In the genomic region with DNA sequence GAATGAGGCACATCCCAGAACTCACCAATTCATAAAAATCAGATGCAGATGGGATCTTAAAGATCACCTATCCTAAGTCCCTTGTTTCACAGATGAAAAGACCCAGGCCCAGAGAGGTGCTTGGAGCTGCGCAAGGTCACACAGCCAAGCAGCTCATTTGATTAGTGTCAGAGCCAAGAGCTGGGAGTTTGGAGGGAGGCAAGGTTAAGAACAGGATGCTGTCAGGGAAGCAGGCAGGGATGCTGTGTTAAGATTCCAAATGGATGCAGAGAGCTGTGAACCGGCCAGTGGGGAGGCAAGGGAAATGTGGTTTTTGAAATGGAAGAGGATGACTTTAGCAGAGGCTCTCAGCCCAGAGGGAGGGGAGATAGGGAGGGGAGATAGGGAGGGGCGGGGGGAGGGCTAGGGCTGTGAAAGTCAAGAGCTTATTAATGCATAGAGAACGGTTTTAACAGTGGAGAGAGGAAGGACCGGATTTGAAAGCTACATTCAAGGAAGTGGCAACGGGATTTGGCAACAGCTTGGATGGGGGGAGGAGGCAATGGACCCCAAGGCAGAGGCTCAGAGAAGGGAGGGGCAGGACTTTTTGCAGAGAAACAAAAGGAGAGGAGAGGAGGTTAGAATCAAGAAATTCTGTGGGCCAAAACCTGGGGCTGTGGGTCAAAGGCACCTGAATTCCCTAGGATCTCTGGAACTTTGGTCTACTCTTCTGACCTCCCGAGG, we compare ENCODE assay signal across 13 cellular contexts. TPM values are rescaled to one million over a fixed set of nuclear protein-coding genes. Genes with fewer than 3 reads are reported as not detected.
A peak's percentile ranks its signal among the peaks of the same experiment; 100 is the strongest.
DNase-seq lines count a peak whose midpoint lies in the region; ATAC-seq, FAIRE-seq and TF ChIP-seq lines count a peak whose summit lies in the region.
"Had no signal": no experiment of that assay in that cellular context is flagged by ENCODE, and none has a peak within 500 bp of the region (broad histone marks: within the 10 kb centered on the region; RNA-seq: fewer than 3 reads in every experiment).

No MANE protein-coding gene starts in this region.

- WGBS in HepG2 (ENCODE audit: low lambda C conversion rate): 88% methylated on average over 7 of the region's 7 CpGs
- 61% methylated on average over 6 of the region's 7 CpGs for WGBS in right lobe of liver (ENCODE audit: insufficient coverage, low coverage, low lambda C conversion rate, missing lambda C conversion rate)

- in situ Hi-C loops in HepG2 (cut with HindIII; ENCODE audit: extremely low pct_ligation_motif_present, low pct_unique_long_range_greater_than_20kb): no loop called here

- H3K4me1 Mint-ChIP-seq in activated T-helper 17 cell treated with anti-CD3 and anti-CD28 coated beads, Interleukin-2, amount 50 U/mL, for 72 hours: peaks cover 4% of the 10 kb centered on the region
- H3K4me1 Mint-ChIP-seq in type B pancreatic cell (ENCODE audit: unreplicated experiment): peaks cover 10% of the 10 kb centered on the region

- no peaks in the 10 kb centered on the region for H3K27me3 ChIP-seq in HepG2 (ENCODE audit: control insufficient read depth in 1 of 2, insufficient read depth in 2 of 2, low read length in 2 of 2)
- no peaks in the 10 kb centered on the region for H3K27me3 ChIP-seq in right lobe of liver
- H3K27me3 ChIP-seq: upper lobe of right lung had no signal

- TF ChIP-seq POLR2A in HepG2 (IDR thresholded peaks at IDR 0.05; ENCODE audit: insufficient read depth in 1 of 2, low read depth in 2 of 2, low read length in 2 of 2) (no peak), right lobe of liver (IDR thresholded peaks at IDR 0.05) (no peak)

- no peak for FAIRE-seq in HepG2 (lab: Jason Lieb, UNC)

- POLR2A ChIA-PET in HepG2 (lab: Yijun Ruan, JAX): interaction anchor here (1.0 to 1.7 kb wide), 5 partner anchors 13 to 166 kb away, joined by 3 to 12 read pairs (median 4); a partner anchor contains a TSS

- no peaks in the 10 kb centered on the region for H3K36me3 ChIP-seq in HepG2 (replicated peaks in 1 of 2; ENCODE audit: control insufficient read depth in 1 of 2, insufficient read depth in 2 of 2, low read length in 2 of 2)
- peaks cover 0 to 5% (median 0%) of the 10 kb centered on the region in 4 donors for H3K36me3 ChIP-seq in right lobe of liver
- H3K36me3 ChIP-seq: upper lobe of right lung, WERI-Rb-1 had no signal

- intact Hi-C loops in HepG2 (cut with micrococcal nuclease; ENCODE audit: unreplicated experiment) (no loop called here), right lobe of liver (cut with DNase I) (loop anchor here in 1 of 2 donors (10.0 kb wide), 1 partner anchor 51 kb away; no protein-coding TSS in a partner anchor)

- no peak overlapping the region for H3K4me2 ChIP-seq in HepG2 (ENCODE audit: low read depth, low read length)

- H3K27ac ChIP-seq in HepG2 (ENCODE audit: extremely low read length, insufficient read depth, low read length) (no peak overlapping the region), right lobe of liver (no peak overlapping the region)
- H3K27ac ChIP-seq: upper lobe of right lung, WERI-Rb-1 had no signal

- H3K36me3 Mint-ChIP-seq in activated T-helper 17 cell treated with anti-CD3 and anti-CD28 coated beads, Interleukin-2, amount 50 U/mL, for 72 hours (ENCODE audit: low read depth): no peaks in the 10 kb centered on the region
- no peaks in the 10 kb centered on the region for H3K36me3 Mint-ChIP-seq in type B pancreatic cell

- TF ChIP-seq CTCF in HepG2 (CRISPR knock-in tag; IDR thresholded peaks at IDR 0.05) (no peak), right lobe of liver (IDR thresholded peaks at IDR 0.05) (no peak), type B pancreatic cell (conservative IDR thresholded peaks at IDR 0.05) (no peak)

- TF ChIP-seq EP300 in HepG2 (IDR thresholded peaks at IDR 0.05; ENCODE audit: low read depth in 2 of 2, low read length in 2 of 2) (no peak), HepG2 (CRISPR knock-in tag; IDR thresholded peaks at IDR 0.05; ENCODE audit: borderline replicate concordance) (no peak)

- BruUV-seq in HepG2 (replicated peaks; lab: Mats Ljungman, UMichigan): no TSS peak

- CTCF ChIA-PET in HepG2 (lab: Yijun Ruan, JAX; ENCODE audit: low intra/inter-chr PET ratio, low total read pairs): no interaction called here

- ATAC-seq in HepG2 (no peak), right lobe of liver (no peak)
- ATAC-seq in activated T-helper 17 cell treated with anti-CD3 and anti-CD28 coated beads, Interleukin-2, amount 50 U/mL, for 72 hours (replicated peaks): no peak
- ATAC-seq: upper lobe of right lung had no signal

- no peaks in the 10 kb centered on the region for H3K9me3 Mint-ChIP-seq in activated T-helper 17 cell treated with anti-CD3 and anti-CD28 coated beads, Interleukin-2, amount 50 U/mL, for 72 hours
- no peaks in the 10 kb centered on the region for H3K9me3 Mint-ChIP-seq in type B pancreatic cell

- TF ChIP-seq RAD21 in HepG2 (CRISPR knock-in tag; IDR thresholded peaks at IDR 0.05): no peak

- H3K4me1 ChIP-seq in HepG2 (ENCODE audit: insufficient read depth, low read length) (peaks cover 30% of the 10 kb centered on the region), right lobe of liver (peaks cover 0 to 26% (median 12%) of the 10 kb centered on the region in 4 donors)

- H3K79me2 ChIP-seq in HepG2 (ENCODE audit: insufficient read depth, low read length): no peaks in the 10 kb centered on the region

- H4K20me1 ChIP-seq in HepG2 (ENCODE audit: insufficient read depth, low read length): no peaks in the 10 kb centered on the region

- H3K4me3 ChIP-seq in HepG2 (replicated peaks in 1 of 3; ENCODE audit: insufficient read depth in 1 of 3, low read depth in 2 of 3, low read length in 3 of 3) (no peak overlapping the region), right lobe of liver (no peak overlapping the region)
- H3K4me3 ChIP-seq: lung, upper lobe of right lung had no signal

- H3K9ac ChIP-seq in HepG2 (ENCODE audit: insufficient read depth, low read depth, low read length): no peak overlapping the region

- H3K27ac Mint-ChIP-seq in activated T-helper 17 cell treated with anti-CD3 and anti-CD28 coated beads, Interleukin-2, amount 50 U/mL, for 72 hours: no peak overlapping the region
- H3K27ac Mint-ChIP-seq in type B pancreatic cell: no peak overlapping the region

- H3K4me3 Mint-ChIP-seq in activated T-helper 17 cell treated with anti-CD3 and anti-CD28 coated beads, Interleukin-2, amount 50 U/mL, for 72 hours: peak overlapping the region; percentile 45
- no peak overlapping the region for H3K4me3 Mint-ChIP-seq in type B pancreatic cell

- H3K27me3 Mint-ChIP-seq in activated T-helper 17 cell treated with anti-CD3 and anti-CD28 coated beads, Interleukin-2, amount 50 U/mL, for 72 hours: no peaks in the 10 kb centered on the region
- peaks cover 68% of the 10 kb centered on the region for H3K27me3 Mint-ChIP-seq in type B pancreatic cell

- H3K9me3 ChIP-seq in HepG2 (ENCODE audit: low read length) (no peaks in the 10 kb centered on the region), right lobe of liver (no peaks in the 10 kb centered on the region)
- H3K9me3 ChIP-seq: upper lobe of right lung had no signal

- no peak for DNase-seq in HepG2 (ENCODE audit: low spot score)
- no peak for DNase-seq in right lobe of liver
- peak; percentile 44 for DNase-seq in NCI-H82 treated with DMSO at 0.1 percent for 48 hours (lab: John Stamatoyannopoulos, UW; ENCODE audit: unreplicated experiment)
- DNase-seq in effector CD8-positive, alpha-beta T cell (lab: John Stamatoyannopoulos, UW): no peak
- DNase-seq in NCI-H1417 (lab: John Stamatoyannopoulos, UW): no peak
- DNase-seq in type B pancreatic cell (ENCODE audit: extremely low spot score, unreplicated experiment): no peak
- DNase-seq in stimulated activated CD4-positive, alpha-beta T cell treated with anti-CD3 and anti-CD28 coated beads, Interleukin-4, amount 100 ng/mL, for 1 hour: no peak
- DNase-seq: DMS79 treated with DMSO at 0.1 percent for 48 hours, foreskin melanocyte, upper lobe of right lung, WERI-Rb-1 had no signal

- no peak overlapping the region for H2AFZ ChIP-seq in HepG2 (ENCODE audit: low read length)

RNA-seq across cellular contexts. Expression of a gene that starts 13.0 kb away (rescaled TPM):
- total RNA-seq in HepG2 (2016; rRNA removed; fragmentation: Illumina TruSeq; extraction: Trizol): 0.45 and 1.3 TPM in 2 replicates
- 0.71 and 0.79 TPM in 2 replicates for total RNA-seq in HepG2 (2016; cell fraction: cytosol; rRNA removed; fragmentation: Illumina TruSeq; extraction: Trizol; ENCODE audit: low read depth)
- total RNA-seq in HepG2 (2016; cell fraction: insoluble cytoplasmic fraction; rRNA removed; fragmentation: Illumina TruSeq; extraction: Trizol): 0.42 and 0.91 TPM in 2 replicates
- total RNA-seq in HepG2 (2016; cell fraction: membrane; rRNA removed; fragmentation: Illumina TruSeq; extraction: Trizol): 1.1 and 1.2 TPM in 2 replicates
- 1.8 and 2.1 TPM in 2 replicates for total RNA-seq in HepG2 (2016; cell fraction: nucleus; rRNA removed; fragmentation: Illumina TruSeq; extraction: Trizol)
- 4.3 and 8.4 TPM in 2 replicates for polyA plus RNA-seq in HepG2 (2011; rRNA removed)
- 3.6 and 3.9 TPM in 2 replicates for polyA plus RNA-seq in HepG2 (2011; cell fraction: cytosol; rRNA removed)
- 10.4 and 14.9 TPM in 2 replicates for polyA plus RNA-seq in HepG2 (2011; cell fraction: nucleus; rRNA removed)
- polyA plus RNA-seq in HepG2 (2012): 14.7 and 15.9 TPM in 2 replicates
- polyA plus RNA-seq in HepG2 (2016; cell fraction: cytosol; fragmentation: Illumina TruSeq; extraction: Trizol; ENCODE audit: low read depth): 1.8 and 2.1 TPM in 2 replicates
- 1.9 and 2.5 TPM in 2 replicates for polyA plus RNA-seq in HepG2 (2016; cell fraction: insoluble cytoplasmic fraction; fragmentation: Illumina TruSeq; extraction: Trizol; ENCODE audit: low read depth)
- 2.8 and 3.5 TPM in 2 replicates for polyA plus RNA-seq in HepG2 (2016; cell fraction: membrane; fragmentation: Illumina TruSeq; extraction: Trizol; ENCODE audit: low read depth)
- 5.0 and 7.0 TPM in 2 replicates for polyA plus RNA-seq in HepG2 (2016; cell fraction: nucleus; fragmentation: Illumina TruSeq; extraction: Trizol; ENCODE audit: insufficient read depth, low read depth)
- 0.72 and 4.8 TPM in 2 replicates for polyA minus RNA-seq in HepG2 (2011; rRNA and poly(A)+ RNA removed; ENCODE audit: low replicate concordance)
- 4.1 and 11.0 TPM in 2 replicates for polyA minus RNA-seq in HepG2 (2011; cell fraction: cytosol; rRNA and poly(A)+ RNA removed)
- polyA minus RNA-seq in HepG2 (2011; cell fraction: nucleus; rRNA and poly(A)+ RNA removed): 2.3 and 3.7 TPM in 2 replicates
- total RNA-seq in right lobe of liver: 10 to 100 TPM; 12.5 to 54.4 (median 18.6) TPM
- total RNA-seq in activated T-helper 17 cell treated with anti-CD3 and anti-CD28 coated beads, Interleukin-2, amount 50 U/mL, for 72 hours: under 1 TPM; 0.22 to 0.82 TPM
- 8.6 and 10.4 TPM in 2 replicates for total RNA-seq in type B pancreatic cell (ENCODE audit: low replicate concordance)

RNA-seq across cellular contexts. Expression of a gene that starts 42.1 kb away (rescaled TPM):
- 40.0 and 72.3 TPM in 2 replicates for total RNA-seq in HepG2 (2016; rRNA removed; fragmentation: Illumina TruSeq; extraction: Trizol)
- 44.5 and 47.1 TPM in 2 replicates for total RNA-seq in HepG2 (2016; cell fraction: cytosol; rRNA removed; fragmentation: Illumina TruSeq; extraction: Trizol; ENCODE audit: low read depth)
- 32.3 and 72.1 TPM in 2 replicates for total RNA-seq in HepG2 (2016; cell fraction: insoluble cytoplasmic fraction; rRNA removed; fragmentation: Illumina TruSeq; extraction: Trizol)
- total RNA-seq in HepG2 (2016; cell fraction: membrane; rRNA removed; fragmentation: Illumina TruSeq; extraction: Trizol): 63.3 and 69.6 TPM in 2 replicates
- total RNA-seq in HepG2 (2016; cell fraction: nucleus; rRNA removed; fragmentation: Illumina TruSeq; extraction: Trizol): 64.1 and 81.7 TPM in 2 replicates
- polyA plus RNA-seq in HepG2 (2011; rRNA removed): 87.6 and 124 TPM in 2 replicates
- polyA plus RNA-seq in HepG2 (2011; cell fraction: cytosol; rRNA removed): 96.8 and 105 TPM in 2 replicates
- 190 and 210 TPM in 2 replicates for polyA plus RNA-seq in HepG2 (2011; cell fraction: nucleus; rRNA removed)
- polyA plus RNA-seq in HepG2 (2012): 61.9 and 91.6 TPM in 2 replicates
- 41.6 and 44.0 TPM in 2 replicates for polyA plus RNA-seq in HepG2 (2016; cell fraction: cytosol; fragmentation: Illumina TruSeq; extraction: Trizol; ENCODE audit: low read depth)
- polyA plus RNA-seq in HepG2 (2016; cell fraction: insoluble cytoplasmic fraction; fragmentation: Illumina TruSeq; extraction: Trizol; ENCODE audit: low read depth): 33.2 and 41.2 TPM in 2 replicates
- 58.0 and 63.5 TPM in 2 replicates for polyA plus RNA-seq in HepG2 (2016; cell fraction: membrane; fragmentation: Illumina TruSeq; extraction: Trizol; ENCODE audit: low read depth)
- polyA plus RNA-seq in HepG2 (2016; cell fraction: nucleus; fragmentation: Illumina TruSeq; extraction: Trizol; ENCODE audit: insufficient read depth, low read depth): 111 TPM in 2 replicates
- polyA minus RNA-seq in HepG2 (2011; rRNA and poly(A)+ RNA removed; ENCODE audit: low replicate concordance): 1.5 and 247 TPM in 2 replicates
- 58.2 and 68.6 TPM in 2 replicates for polyA minus RNA-seq in HepG2 (2011; cell fraction: cytosol; rRNA and poly(A)+ RNA removed)
- 75.4 and 86.5 TPM in 2 replicates for polyA minus RNA-seq in HepG2 (2011; cell fraction: nucleus; rRNA and poly(A)+ RNA removed)
- total RNA-seq in right lobe of liver: 100 to 1,000 TPM in 3 of 6 experiments, 10 to 100 TPM in 3; 38.9 to 173 (median 106) TPM
- total RNA-seq in activated T-helper 17 cell treated with anti-CD3 and anti-CD28 coated beads, Interleukin-2, amount 50 U/mL, for 72 hours: 10 to 100 TPM in 1 of 2 donors, 1 to 10 TPM in 1; 9.1 to 20.0 TPM
- 19.0 and 20.8 TPM in 2 replicates for total RNA-seq in type B pancreatic cell (ENCODE audit: low replicate concordance)

RNA-seq across cellular contexts. Expression of a gene that starts 46.4 kb away (rescaled TPM):
- not detected in 2 replicates for total RNA-seq in HepG2 (2016; rRNA removed; fragmentation: Illumina TruSeq; extraction: Trizol)
- total RNA-seq in HepG2 (2016; cell fraction: cytosol; rRNA removed; fragmentation: Illumina TruSeq; extraction: Trizol; ENCODE audit: low read depth): not detected in 2 replicates
- not detected in 2 replicates for total RNA-seq in HepG2 (2016; cell fraction: insoluble cytoplasmic fraction; rRNA removed; fragmentation: Illumina TruSeq; extraction: Trizol)
- not detected in 2 replicates for total RNA-seq in HepG2 (2016; cell fraction: membrane; rRNA removed; fragmentation: Illumina TruSeq; extraction: Trizol)
- total RNA-seq in HepG2 (2016; cell fraction: nucleus; rRNA removed; fragmentation: Illumina TruSeq; extraction: Trizol): 0.31 TPM in 1 of 2 replicates, not detected in the other
- polyA plus RNA-seq in HepG2 (2011; rRNA removed): 2.6 and 4.2 TPM in 2 replicates
- polyA plus RNA-seq in HepG2 (2011; cell fraction: cytosol; rRNA removed): 1.4 and 3.7 TPM in 2 replicates
- 3.4 and 4.2 TPM in 2 replicates for polyA plus RNA-seq in HepG2 (2011; cell fraction: nucleus; rRNA removed)
- 1.4 and 2.2 TPM in 2 replicates for polyA plus RNA-seq in HepG2 (2012)
- not detected in 2 replicates for polyA plus RNA-seq in HepG2 (2016; cell fraction: cytosol; fragmentation: Illumina TruSeq; extraction: Trizol; ENCODE audit: low read depth)
- polyA plus RNA-seq in HepG2 (2016; cell fraction: insoluble cytoplasmic fraction; fragmentation: Illumina TruSeq; extraction: Trizol; ENCODE audit: low read depth): not detected in 2 replicates
- not detected in 2 replicates for polyA plus RNA-seq in HepG2 (2016; cell fraction: membrane; fragmentation: Illumina TruSeq; extraction: Trizol; ENCODE audit: low read depth)
- not detected in 2 replicates for polyA plus RNA-seq in HepG2 (2016; cell fraction: nucleus; fragmentation: Illumina TruSeq; extraction: Trizol; ENCODE audit: insufficient read depth, low read depth)
- 1.7 and 3.0 TPM in 2 replicates for polyA minus RNA-seq in HepG2 (2011; rRNA and poly(A)+ RNA removed; ENCODE audit: low replicate concordance)
- polyA minus RNA-seq in HepG2 (2011; cell fraction: cytosol; rRNA and poly(A)+ RNA removed): 2.6 TPM in 1 of 2 replicates, not detected in the other
- 1.4 and 2.9 TPM in 2 replicates for polyA minus RNA-seq in HepG2 (2011; cell fraction: nucleus; rRNA and poly(A)+ RNA removed)
- 100 to 1,000 TPM; 109 to 259 (median 185) TPM for total RNA-seq in right lobe of liver
- 100 to 1,000 TPM; 346 to 386 TPM for total RNA-seq in activated T-helper 17 cell treated with anti-CD3 and anti-CD28 coated beads, Interleukin-2, amount 50 U/mL, for 72 hours
- total RNA-seq in type B pancreatic cell (ENCODE audit: low replicate concordance): 14.0 and 20.4 TPM in 2 replicates

RNA-seq across cellular contexts. Expression of a gene that starts 57.2 kb away (rescaled TPM):
- total RNA-seq in HepG2 (2016; rRNA removed; fragmentation: Illumina TruSeq; extraction: Trizol): 82.2 and 103 TPM in 2 replicates
- total RNA-seq in HepG2 (2016; cell fraction: cytosol; rRNA removed; fragmentation: Illumina TruSeq; extraction: Trizol; ENCODE audit: low read depth): 40.9 and 52.7 TPM in 2 replicates
- 87.8 and 108 TPM in 2 replicates for total RNA-seq in HepG2 (2016; cell fraction: insoluble cytoplasmic fraction; rRNA removed; fragmentation: Illumina TruSeq; extraction: Trizol)
- total RNA-seq in HepG2 (2016; cell fraction: membrane; rRNA removed; fragmentation: Illumina TruSeq; extraction: Trizol): 48.0 and 65.2 TPM in 2 replicates
- total RNA-seq in HepG2 (2016; cell fraction: nucleus; rRNA removed; fragmentation: Illumina TruSeq; extraction: Trizol): 27.4 and 31.3 TPM in 2 replicates
- polyA plus RNA-seq in HepG2 (2011; rRNA removed): 56.3 and 67.8 TPM in 2 replicates
- polyA plus RNA-seq in HepG2 (2011; cell fraction: cytosol; rRNA removed): 81.8 and 94.3 TPM in 2 replicates
- polyA plus RNA-seq in HepG2 (2011; cell fraction: nucleus; rRNA removed): 18.2 and 20.2 TPM in 2 replicates
- 46.7 and 55.3 TPM in 2 replicates for polyA plus RNA-seq in HepG2 (2012)
- 53.7 and 66.6 TPM in 2 replicates for polyA plus RNA-seq in HepG2 (2016; cell fraction: cytosol; fragmentation: Illumina TruSeq; extraction: Trizol; ENCODE audit: low read depth)
- polyA plus RNA-seq in HepG2 (2016; cell fraction: insoluble cytoplasmic fraction; fragmentation: Illumina TruSeq; extraction: Trizol; ENCODE audit: low read depth): 106 and 130 TPM in 2 replicates
- 52.5 and 68.9 TPM in 2 replicates for polyA plus RNA-seq in HepG2 (2016; cell fraction: membrane; fragmentation: Illumina TruSeq; extraction: Trizol; ENCODE audit: low read depth)
- polyA plus RNA-seq in HepG2 (2016; cell fraction: nucleus; fragmentation: Illumina TruSeq; extraction: Trizol; ENCODE audit: insufficient read depth, low read depth): 53.7 and 58.9 TPM in 2 replicates
- polyA minus RNA-seq in HepG2 (2011; rRNA and poly(A)+ RNA removed; ENCODE audit: low replicate concordance): 28.3 and 58.4 TPM in 2 replicates
- polyA minus RNA-seq in HepG2 (2011; cell fraction: cytosol; rRNA and poly(A)+ RNA removed): 7.7 and 8.8 TPM in 2 replicates
- polyA minus RNA-seq in HepG2 (2011; cell fraction: nucleus; rRNA and poly(A)+ RNA removed): 11.8 and 13.6 TPM in 2 replicates
- 10 to 100 TPM; 19.6 to 48.5 (median 39.0) TPM for total RNA-seq in right lobe of liver
- 100 to 1,000 TPM in 1 of 2 donors, 10 to 100 TPM in 1; 56.4 to 125 TPM for total RNA-seq in activated T-helper 17 cell treated with anti-CD3 and anti-CD28 coated beads, Interleukin-2, amount 50 U/mL, for 72 hours
- 57.9 and 64.2 TPM in 2 replicates for total RNA-seq in type B pancreatic cell (ENCODE audit: low replicate concordance)

Comparison
In these comparisons a context has a peak if more than half of its experiments do, and no peak if none do; other contexts are left out.
1. RNA of a gene that starts 46.4 kb away (total RNA-seq): 346 to 386 TPM in activated T-helper 17 cell treated with anti-CD3 and anti-CD28 coated beads, Interleukin-2, amount 50 U/mL, for 72 hours, 109 to 259 TPM in right lobe of liver and 14.0 to 20.4 TPM in type B pancreatic cell; 0.31 TPM in HepG2; every median in the first group is over 10 times any median in the second.